In genomic region chr22:38943882-38944281, GRCh38 we compare ENCODE assay signal across 1 cellular context.
TF ChIP-seq lines count a peak whose summit lies in the region.

No MANE protein-coding gene starts in this region.

TF ChIP-seq in K562, 482 proteins besides CTCF, POLR2A, EP300 and RAD21:
- no peak for TF ChIP-seq FOS (IDR thresholded peaks at IDR 0.05; ENCODE audit: extremely low read depth, insufficient read length)
- TF ChIP-seq, protein P1, sequence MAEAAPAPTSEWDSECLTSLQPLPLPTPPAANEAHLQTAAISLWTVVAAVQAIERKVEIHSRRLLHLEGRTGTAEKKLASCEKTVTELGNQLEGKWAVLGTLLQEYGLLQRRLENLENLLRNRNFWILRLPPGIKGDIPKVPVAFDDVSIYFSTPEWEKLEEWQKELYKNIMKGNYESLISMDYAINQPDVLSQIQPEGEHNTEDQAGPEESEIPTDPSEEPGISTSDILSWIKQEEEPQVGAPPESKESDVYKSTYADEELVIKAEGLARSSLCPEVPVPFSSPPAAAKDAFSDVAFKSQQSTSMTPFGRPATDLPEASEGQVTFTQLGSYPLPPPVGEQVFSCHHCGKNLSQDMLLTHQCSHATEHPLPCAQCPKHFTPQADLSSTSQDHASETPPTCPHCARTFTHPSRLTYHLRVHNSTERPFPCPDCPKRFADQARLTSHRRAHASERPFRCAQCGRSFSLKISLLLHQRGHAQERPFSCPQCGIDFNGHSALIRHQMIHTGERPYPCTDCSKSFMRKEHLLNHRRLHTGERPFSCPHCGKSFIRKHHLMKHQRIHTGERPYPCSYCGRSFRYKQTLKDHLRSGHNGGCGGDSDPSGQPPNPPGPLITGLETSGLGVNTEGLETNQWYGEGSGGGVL (CRISPR knock-in tag; IDR thresholded peaks at IDR 0.05) = no peak
- TF ChIP-seq, protein P2, sequence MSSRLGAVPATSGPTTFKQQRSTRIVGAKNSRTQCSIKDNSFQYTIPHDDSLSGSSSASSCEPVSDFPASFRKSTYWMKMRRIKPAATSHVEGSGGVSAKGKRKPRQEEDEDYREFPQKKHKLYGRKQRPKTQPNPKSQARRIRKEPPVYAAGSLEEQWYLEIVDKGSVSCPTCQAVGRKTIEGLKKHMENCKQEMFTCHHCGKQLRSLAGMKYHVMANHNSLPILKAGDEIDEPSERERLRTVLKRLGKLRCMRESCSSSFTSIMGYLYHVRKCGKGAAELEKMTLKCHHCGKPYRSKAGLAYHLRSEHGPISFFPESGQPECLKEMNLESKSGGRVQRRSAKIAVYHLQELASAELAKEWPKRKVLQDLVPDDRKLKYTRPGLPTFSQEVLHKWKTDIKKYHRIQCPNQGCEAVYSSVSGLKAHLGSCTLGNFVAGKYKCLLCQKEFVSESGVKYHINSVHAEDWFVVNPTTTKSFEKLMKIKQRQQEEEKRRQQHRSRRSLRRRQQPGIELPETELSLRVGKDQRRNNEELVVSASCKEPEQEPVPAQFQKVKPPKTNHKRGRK (tag; IDR thresholded peaks at IDR 0.05) = peak; percentile 65; the same call in 1 of the 2 replicates
